Comparison of ENCODE assay signal across 25 cellular contexts in the genomic region with DNA sequence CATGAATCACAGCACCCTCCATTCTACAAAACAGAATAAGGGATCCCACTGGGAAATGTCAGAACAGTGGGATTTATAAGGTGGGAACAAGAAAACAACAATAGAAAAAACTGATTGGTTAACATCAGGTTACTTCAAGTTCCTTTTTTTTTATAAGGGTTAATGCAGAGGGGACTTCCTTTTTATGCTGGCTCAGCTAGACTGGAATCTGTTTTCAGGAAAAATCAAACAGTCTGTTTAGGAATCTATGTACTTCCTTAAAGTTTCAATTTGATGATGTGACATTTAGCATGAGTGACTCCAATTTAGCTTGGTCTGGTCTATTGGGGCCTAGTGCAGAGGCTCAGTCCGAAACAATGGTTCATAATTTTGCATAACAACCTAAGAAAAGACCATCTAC.
"Had no signal": no experiment of that assay in that cellular context is flagged by ENCODE, and none has a peak within 500 bp of the region (broad histone marks: within the 10 kb centered on the region; RNA-seq: fewer than 3 reads in every experiment).

No MANE protein-coding gene starts in this region.

- H3K27ac ChIP-seq: left lung, lower lobe of right lung, ovary, right atrium auricular region, skin epidermis, suprapubic skin, thoracic aorta, tibial artery, upper lobe of right lung had no signal

- ATAC-seq: left cardiac atrium; left lung; lower lobe of right lung; natural killer cell; sciatic nerve; stimulated activated effector memory CD8-positive, alpha-beta T cell treated with anti-CD3 and anti-CD28 coated beads, Interleukin-12 subunit alpha, Interleukin-12 subunit beta, amount 100 ng/mL, for 72 hours; upper lobe of right lung had no signal

- H3K27me3 ChIP-seq: left lung, ovary, right atrium auricular region, suprapubic skin, tibial artery, upper lobe of right lung had no signal

- H3K4me3 Mint-ChIP-seq: naive B cell; natural killer cell; stimulated activated effector memory CD8-positive, alpha-beta T cell treated with anti-CD3 and anti-CD28 coated beads, Interleukin-12 subunit alpha, Interleukin-12 subunit beta, amount 100 ng/mL, for 72 hours; stimulated activated naive CD8-positive, alpha-beta T cell treated with anti-CD3 and anti-CD28 coated beads, Interleukin-15, Interleukin-2, amounts not matched to agents 100 ng/mL and 50 ng/mL, for 24 hours had no signal

- H3K27me3 Mint-ChIP-seq: naive B cell; progenitor cell of endocrine pancreas; stimulated activated naive CD8-positive, alpha-beta T cell treated with anti-CD3 and anti-CD28 coated beads, Interleukin-15, Interleukin-2, amounts not matched to agents 100 ng/mL and 50 ng/mL, for 24 hours had no signal

- DNase-seq: hippocampal formation; kidney glomerular epithelial cell; left cardiac atrium; left lung; lower lobe of right lung; mammary epithelial cell; mesenchymal stem cell; naive B cell; natural killer cell; ovary; stimulated activated CD4-positive, alpha-beta T cell treated with anti-CD3 and anti-CD28 coated beads, Interleukin-4, amount 100 ng/mL, for 24 hours; stimulated activated naive CD4-positive, alpha-beta T cell; tibial artery; trophoblast cell; upper lobe of right lung had no signal

- H3K4me3 ChIP-seq: left lung, lower lobe of right lung, ovary, right atrium auricular region, skin epidermis, suprapubic skin, thoracic aorta, tibial artery, upper lobe of right lung had no signal

- H3K36me3 ChIP-seq: left lung, lower lobe of right lung, ovary, right atrium auricular region, suprapubic skin, thoracic aorta, tibial artery, upper lobe of right lung had no signal

- H3K4me1 ChIP-seq: left lung, lower lobe of right lung, right atrium auricular region, suprapubic skin, tibial artery, upper lobe of right lung had no signal

- H3K36me3 Mint-ChIP-seq: naive B cell; natural killer cell; stimulated activated effector memory CD8-positive, alpha-beta T cell treated with anti-CD3 and anti-CD28 coated beads, Interleukin-12 subunit alpha, Interleukin-12 subunit beta, amount 100 ng/mL, for 72 hours had no signal

- H3K4me1 Mint-ChIP-seq: naive B cell; natural killer cell; stimulated activated effector memory CD8-positive, alpha-beta T cell treated with anti-CD3 and anti-CD28 coated beads, Interleukin-12 subunit alpha, Interleukin-12 subunit beta, amount 100 ng/mL, for 72 hours had no signal

- FAIRE-seq: keratinocyte, urothelium cell line had no signal

- H3K9me3 Mint-ChIP-seq: stimulated activated naive CD8-positive, alpha-beta T cell treated with anti-CD3 and anti-CD28 coated beads, Interleukin-15, Interleukin-2, amounts not matched to agents 100 ng/mL and 50 ng/mL, for 24 hours had no signal

- H3K27ac Mint-ChIP-seq: naive B cell; natural killer cell; progenitor cell of endocrine pancreas; stimulated activated effector memory CD8-positive, alpha-beta T cell treated with anti-CD3 and anti-CD28 coated beads, Interleukin-12 subunit alpha, Interleukin-12 subunit beta, amount 100 ng/mL, for 72 hours; stimulated activated naive CD8-positive, alpha-beta T cell treated with anti-CD3 and anti-CD28 coated beads, Interleukin-15, Interleukin-2, amounts not matched to agents 100 ng/mL and 50 ng/mL, for 24 hours had no signal

- H3K9me3 ChIP-seq: left lung, lower lobe of right lung, ovary, right atrium auricular region, suprapubic skin, thoracic aorta, tibial artery, upper lobe of right lung had no signal
